ENCODE assay signal across 23 cellular contexts in the genomic region with DNA sequence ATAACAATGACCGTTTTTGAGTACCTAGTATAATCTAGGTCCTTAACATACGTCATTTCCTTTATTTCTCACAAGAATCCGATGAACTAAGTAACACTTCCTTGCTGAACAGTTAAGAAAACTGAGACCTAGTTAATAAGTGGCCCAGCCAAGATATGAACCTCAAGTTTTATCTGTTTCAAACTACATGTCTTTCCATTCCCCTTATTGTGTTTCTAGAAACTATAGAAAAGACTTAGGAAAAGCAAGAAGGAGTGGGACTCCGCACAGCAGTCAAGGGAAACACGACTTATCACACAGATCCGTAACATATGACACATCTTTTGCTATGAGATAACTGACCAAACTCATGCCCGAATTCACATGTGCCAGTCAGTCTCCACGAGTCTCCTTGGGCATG.
"Had no signal": no experiment of that assay in that cellular context is flagged by ENCODE, and none has a peak within 500 bp of the region (broad histone marks: within the 10 kb centered on the region; RNA-seq: fewer than 3 reads in every experiment).

No MANE protein-coding gene starts in this region.

- DNase-seq: activated B cell treated with CpG ODN at 0.5 μM for 24 hours; activated CD4-positive, alpha-beta T cell treated with anti-CD3 and anti-CD28 coated beads for 36 hours; activated CD4-positive, alpha-beta T cell treated with anti-CD3 and anti-CD28 coated beads, Interleukin-2, amount 50 U/mL, for 4 hours; activated CD8-positive, alpha-beta memory T cell treated with anti-CD3 and anti-CD28 coated beads for 24 hours; activated CD8-positive, alpha-beta memory T cell treated with anti-CD3 and anti-CD28 coated beads, Interleukin-2, amount 50 U/mL, for 4 hours; activated naive CD4-positive, alpha-beta T cell; activated T-cell treated with anti-CD3 and anti-CD28 coated beads, Interleukin-2, amount 50 U/mL, for 24 hours; cerebellar nuclear complex; endodermal cell; natural killer cell; right cardiac atrium; stimulated activated CD4-positive, alpha-beta T cell treated with anti-CD3 and anti-CD28 coated beads, Interleukin-4, amount 100 ng/mL, for 1 hour; stimulated activated naive CD4-positive, alpha-beta T cell had no signal

- H3K4me1 Mint-ChIP-seq: activated B cell treated with CpG ODN at 0.5 μM for 24 hours; activated CD4-positive, alpha-beta T cell treated with anti-CD3 and anti-CD28 coated beads for 36 hours; natural killer cell had no signal

- H3K27me3 Mint-ChIP-seq: activated B cell treated with CpG ODN at 0.5 μM for 24 hours; activated CD4-positive, alpha-beta T cell treated with anti-CD3 and anti-CD28 coated beads for 36 hours; activated naive CD8-positive, alpha-beta T cell; activated T-cell treated with anti-CD3 and anti-CD28 coated beads, Interleukin-2, amount 50 U/mL, for 24 hours had no signal

- H3K4me1 ChIP-seq: breast epithelium, prostate gland had no signal

- H3K4me3 ChIP-seq: adrenal gland, breast epithelium, coronary artery, prostate gland, skin epidermis, thoracic aorta had no signal

- H3K27ac Mint-ChIP-seq: activated B cell treated with CpG ODN at 0.5 μM for 24 hours; activated CD4-positive, alpha-beta T cell treated with anti-CD3 and anti-CD28 coated beads for 36 hours; activated naive CD8-positive, alpha-beta T cell; activated T-cell treated with anti-CD3 and anti-CD28 coated beads, Interleukin-2, amount 50 U/mL, for 24 hours; activated T-helper 2 cell treated with anti-CD3 and anti-CD28 coated beads, Interferon-gamma antibody, Interleukin-2, Interleukin-4, amounts not matched to agents 10 μg/mL and 5 μg/mL and 100 μg/mL, durations not matched to agents 14 hours and 24 hours and 36 hours; endodermal cell; natural killer cell; T-helper 1 cell treated with Interleukin-12 subunit alpha and Interleukin-12 subunit beta and Interleukin-4 antibody, amounts not matched to agents 30 μg/mL and 1 μg/mL, for 36 hours had no signal

- FAIRE-seq: astrocyte had no signal

- ATAC-seq: activated CD4-positive, alpha-beta T cell treated with anti-CD3 and anti-CD28 coated beads for 36 hours; natural killer cell had no signal

- H3K36me3 Mint-ChIP-seq: activated naive CD8-positive, alpha-beta T cell; natural killer cell had no signal

- H3K4me3 Mint-ChIP-seq: activated B cell treated with CpG ODN at 0.5 μM for 24 hours; activated CD4-positive, alpha-beta T cell treated with anti-CD3 and anti-CD28 coated beads for 36 hours; activated naive CD8-positive, alpha-beta T cell; activated T-cell treated with anti-CD3 and anti-CD28 coated beads, Interleukin-2, amount 50 U/mL, for 24 hours; endodermal cell; natural killer cell; T-helper 1 cell treated with Interleukin-12 subunit alpha and Interleukin-12 subunit beta and Interleukin-4 antibody, amounts not matched to agents 30 μg/mL and 1 μg/mL, for 36 hours had no signal

- H3K27ac ChIP-seq: coronary artery, prostate gland, thoracic aorta had no signal

- H3K9me3 ChIP-seq: adrenal gland, breast epithelium, prostate gland, thoracic aorta had no signal

- H3K36me3 ChIP-seq: adrenal gland, breast epithelium, prostate gland, thoracic aorta had no signal

- H3K27me3 ChIP-seq: adrenal gland, breast epithelium had no signal
